Comparison of ENCODE assay signal across 26 cellular contexts in the genomic region with DNA sequence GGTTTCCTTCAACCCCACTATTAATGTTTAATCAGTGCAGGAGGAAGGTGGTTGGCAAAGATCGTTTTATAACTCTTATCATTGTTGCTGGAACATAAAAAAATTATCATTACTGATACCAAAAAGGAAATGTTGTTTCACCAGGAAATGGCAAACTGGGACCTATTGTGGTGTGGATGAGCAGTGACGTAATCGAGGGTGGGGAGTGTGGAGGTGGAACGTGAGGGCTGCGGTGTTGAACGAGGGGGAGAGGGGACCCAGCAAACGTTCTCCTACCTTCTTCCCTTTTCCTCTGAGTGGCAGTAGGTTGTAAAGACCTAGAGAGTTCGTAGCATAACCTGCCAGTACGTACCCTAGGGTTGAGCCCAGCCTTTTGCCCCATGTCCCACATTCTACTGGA.
"Had no signal": no experiment of that assay in that cellular context is flagged by ENCODE, and none has a peak within 500 bp of the region (broad histone marks: within the 10 kb centered on the region; RNA-seq: fewer than 3 reads in every experiment).

No MANE protein-coding gene starts in this region.

- DNase-seq: activated CD4-positive, alpha-beta memory T cell treated with anti-CD3 and anti-CD28 coated beads for 36 hours; activated CD4-positive, alpha-beta T cell treated with anti-CD3 and anti-CD28 coated beads, Interleukin-2, amount 10 ng/mL, durations not matched to agents 24 days and 14 days; activated CD4-positive, CD25-positive, alpha-beta regulatory T cell treated with anti-CD3 and anti-CD28 coated beads, Interleukin-2, amount 50 U/mL, for 72 hours; activated CD8-positive, alpha-beta memory T cell treated with anti-CD3 and anti-CD28 coated beads, Interleukin-2, amount 50 U/mL, for 4 hours; activated effector memory CD4-positive, alpha-beta T cell treated with anti-CD3 and anti-CD28 coated beads, Interleukin-2, amount 50 U/mL, for 16 hours; activated naive CD4-positive, alpha-beta T cell treated with anti-CD3 and anti-CD28 coated beads, Interleukin-2, amount 10 ng/mL, durations not matched to agents 7 days and 5 days; activated naive CD8-positive, alpha-beta T cell treated with anti-CD3 and anti-CD28 coated beads, Interleukin-2, amount 10 ng/mL, durations not matched to agents 7 days and 5 days; activated T-cell treated with anti-CD3 and anti-CD28 coated beads, Interleukin-2, amount 50 U/mL, for 1 hour; brain microvascular endothelial cell; cortex of kidney; endodermal cell; foreskin fibroblast; heart left ventricle; natural killer cell; posterior cingulate gyrus; right cardiac atrium; stimulated activated CD4-positive, alpha-beta T cell treated with anti-CD3 and anti-CD28 coated beads, Interleukin-12 subunit alpha, Interleukin-12 subunit beta, amount 100 ng/mL, for 4 hours; stimulated activated CD4-positive, alpha-beta T cell treated with anti-CD3 and anti-CD28 coated beads, Interleukin-4, amount 100 ng/mL, for 24 hours; stimulated activated naive CD8-positive, alpha-beta T cell treated with anti-CD3 and anti-CD28 coated beads, Interleukin-15, amount 100 ng/mL, for 72 hours; substantia nigra; T-helper 9 cell; upper lobe of left lung had no signal

- H3K36me3 ChIP-seq: ascending aorta, brain microvascular endothelial cell, heart left ventricle, upper lobe of left lung, vagina had no signal

- H3K27me3 ChIP-seq: ascending aorta, brain microvascular endothelial cell, heart left ventricle, upper lobe of left lung, vagina had no signal

- H3K27ac ChIP-seq: ascending aorta, brain microvascular endothelial cell, heart left ventricle, upper lobe of left lung, vagina had no signal

- ATAC-seq: esophagus mucosa; heart left ventricle; natural killer cell; right cardiac atrium; stimulated activated effector memory CD8-positive, alpha-beta T cell treated with anti-CD3 and anti-CD28 coated beads, Interleukin-12 subunit alpha, Interleukin-12 subunit beta, amount 100 ng/mL, for 72 hours; stimulated activated naive CD8-positive, alpha-beta T cell treated with anti-CD3 and anti-CD28 coated beads, Interleukin-15, amount 100 ng/mL, for 72 hours had no signal

- H3K4me3 ChIP-seq: ascending aorta, heart left ventricle, upper lobe of left lung, vagina had no signal

- H3K4me1 ChIP-seq: ascending aorta, upper lobe of left lung, vagina had no signal

- H3K9me3 ChIP-seq: ascending aorta, heart left ventricle, upper lobe of left lung, vagina had no signal
